15 cellular contexts compared by ENCODE assay signal in genomic region chr16:89910717-89911354, GRCh38. TPM values are rescaled to one million over a fixed set of nuclear protein-coding genes. Genes with fewer than 3 reads are reported as not detected.
DNase-seq lines count a peak whose midpoint lies in the region; ATAC-seq and TF ChIP-seq lines count a peak whose summit lies in the region.
"Had no signal": no experiment of that assay in that cellular context is flagged by ENCODE, and none has a peak within 500 bp of the region (broad histone marks: within the 10 kb centered on the region; RNA-seq: fewer than 3 reads in every experiment).

No MANE protein-coding gene starts in this region.

- no peak for DNase-seq in CD4-positive, alpha-beta T cell
- DNase-seq in MG63 (peak; percentile 62), omental fat pad (ENCODE audit: low spot score) (no peak)
- no peak for DNase-seq in activated CD4-positive, alpha-beta T cell treated with anti-CD3 and anti-CD28 coated beads for 1 hour
- DNase-seq: amniotic stem cell, NCI-H2081 treated with DMSO at 0.1 percent for 48 hours, NCI-H510A treated with DMSO at 0.1 percent for 48 hours had no signal

- no peak overlapping the region for H3K27ac Mint-ChIP-seq in CD4-positive, alpha-beta T cell
- H3K27ac Mint-ChIP-seq: activated T-helper 17 cell treated with anti-CD3 and anti-CD28 coated beads, Interleukin-2, amount 50 U/mL, for 72 hours had no signal

- H3K27me3 ChIP-seq in CD4-positive, alpha-beta T cell (ENCODE audit: control insufficient read depth, insufficient read depth, low read length), result no peaks in the 10 kb centered on the region
- 0 out of 2 replicates have a peak, but pooled peaks cover 2% of the 10 kb centered on the region for H3K27me3 ChIP-seq in MG63
- H3K27me3 ChIP-seq: right lobe of liver, SJCRH30 had no signal

- CTCF ChIA-PET in CD4-positive, alpha-beta T cell (lab: Charles Lee), result interaction anchor here (0.9 to 2.1 kb wide), 12 partner anchors 8 to 211 kb away, joined by 3 to 12 read pairs (median 4); partner anchors contain the start of genes MC1R and TCF25

- peaks cover 33% of the 10 kb centered on the region for H3K36me3 Mint-ChIP-seq in CD4-positive, alpha-beta T cell (ENCODE audit: low read depth)

- peaks cover 3% of the 10 kb centered on the region for H3K4me1 Mint-ChIP-seq in CD4-positive, alpha-beta T cell (ENCODE audit: low read depth)

- H3K9me3 ChIP-seq in CD4-positive, alpha-beta T cell (ENCODE audit: control insufficient read depth, low read length), result no peaks in the 10 kb centered on the region
- peaks cover 3% of the 10 kb centered on the region for H3K9me3 ChIP-seq in MG63
- H3K9me3 ChIP-seq: right lobe of liver, SJCRH30 had no signal

- H3K36me3 ChIP-seq in MG63, result peaks cover 12% of the 10 kb centered on the region

- TF ChIP-seq CTCF in CD4-positive, alpha-beta T cell (IDR thresholded peaks at IDR 0.05), result no peak
- no peak for TF ChIP-seq CTCF in omental fat pad (IDR thresholded peaks at IDR 0.05)

- POLR2A ChIA-PET in CD4-positive, alpha-beta T cell (lab: Charles Lee), result interaction anchor here (1.2 to 1.7 kb wide), 4 partner anchors 8 to 211 kb away, joined by 4 to 11 read pairs (median 5); partner anchors contain the start of genes MC1R and SPATA2L

- no peak overlapping the region for H3K4me3 Mint-ChIP-seq in CD4-positive, alpha-beta T cell
- H3K4me3 Mint-ChIP-seq: activated T-helper 17 cell treated with anti-CD3 and anti-CD28 coated beads, Interleukin-2, amount 50 U/mL, for 72 hours; neural crest cell had no signal

- peak; percentile 10 for ATAC-seq in CD4-positive, alpha-beta T cell (ENCODE audit: poor library complexity)
- ATAC-seq in esophagus mucosa, result peak; percentile 2
- peak; percentile 2 for ATAC-seq in omental fat pad (ENCODE audit: low FRiP score)
- no peak for ATAC-seq in GM18867 (IDR thresholded peaks at IDR 0.05; ENCODE audit: unreplicated experiment)
- ATAC-seq in GM21576 (IDR thresholded peaks at IDR 0.05; ENCODE audit: unreplicated experiment), result no peak
- no peak for ATAC-seq in HG02588 (IDR thresholded peaks at IDR 0.05; ENCODE audit: unreplicated experiment)

- no peak overlapping the region for H3K27ac ChIP-seq in CD4-positive, alpha-beta T cell (ENCODE audit: low read depth, low read length)
- H3K27ac ChIP-seq: right lobe of liver, SJCRH30 had no signal

- intact Hi-C loops in CD4-positive, alpha-beta T cell (cut with DNase I, micrococcal nuclease), result loop anchor here (1.0 to 2.0 kb wide), 2 partner anchors 205 to 210 kb away; partner anchors contain the start of gene SPATA2L (in 1 of the 2)

- H3K4me3 ChIP-seq in MG63, result no peak overlapping the region
- H3K4me3 ChIP-seq: right lobe of liver, SJCRH30 had no signal

- no peaks in the 10 kb centered on the region for H3K27me3 Mint-ChIP-seq in CD4-positive, alpha-beta T cell
- H3K27me3 Mint-ChIP-seq: activated T-helper 17 cell treated with anti-CD3 and anti-CD28 coated beads, Interleukin-2, amount 50 U/mL, for 72 hours had no signal

- H3K9me3 Mint-ChIP-seq in CD4-positive, alpha-beta T cell, result no peaks in the 10 kb centered on the region
- H3K9me3 Mint-ChIP-seq: activated T-helper 17 cell treated with anti-CD3 and anti-CD28 coated beads, Interleukin-2, amount 50 U/mL, for 72 hours; neural crest cell had no signal

RNA-seq across cellular contexts. Expression of gene MC1R, which starts 7.8 kb away (rescaled TPM):
- 1 to 10 TPM; 6.7 to 6.9 TPM for total RNA-seq in CD4-positive, alpha-beta T cell
- 12.1 and 21.1 TPM in 2 replicates for total RNA-seq in MG63 (2014; rRNA removed; shearing (Covaris generic); ENCODE audit: low replicate concordance)
- total RNA-seq in esophagus mucosa, result 1.6 TPM
- total RNA-seq in omental fat pad, result 1 to 10 TPM; 2.5 to 7.4 (median 6.0) TPM

RNA-seq across cellular contexts. Expression of gene TUBB3, which starts 12.3 kb away (rescaled TPM):
- under 1 TPM; 0.78 to 0.88 TPM for total RNA-seq in CD4-positive, alpha-beta T cell
- 803 and 1,289 TPM in 2 replicates for total RNA-seq in MG63 (2014; rRNA removed; shearing (Covaris generic); ENCODE audit: low replicate concordance)
- total RNA-seq in esophagus mucosa, result 22.0 TPM
- 10 to 100 TPM in 2 of 4 donors, 1 to 10 TPM in 2; 2.8 to 34.9 (median 10.5) TPM for total RNA-seq in omental fat pad

RNA-seq across cellular contexts. Expression of gene TCF25, which starts 37.4 kb away (rescaled TPM):
- total RNA-seq in CD4-positive, alpha-beta T cell, result 100 to 1,000 TPM; 306 to 307 TPM
- total RNA-seq in MG63 (2014; rRNA removed; shearing (Covaris generic); ENCODE audit: low replicate concordance), result 53.2 and 71.3 TPM in 2 replicates
- total RNA-seq in esophagus mucosa (99.2 TPM), omental fat pad (100 to 1,000 TPM; 123 to 202 (median 160) TPM)

RNA-seq across cellular contexts. Expression of gene DEF8, which starts 37.7 kb away (rescaled TPM):
- 10 to 100 TPM; 30.7 to 36.3 TPM for total RNA-seq in CD4-positive, alpha-beta T cell
- total RNA-seq in MG63 (2014; rRNA removed; shearing (Covaris generic); ENCODE audit: low replicate concordance), result 357 and 571 TPM in 2 replicates
- 29.9 TPM for total RNA-seq in esophagus mucosa
- total RNA-seq in omental fat pad, result 10 to 100 TPM; 57.2 to 94.4 (median 80.6) TPM

Comparison
In these comparisons a context has a peak if more than half of its experiments do, and no peak if none do; other contexts are left out.
1. ATAC-seq: peak in CD4-positive, alpha-beta T cell (single experiment), esophagus mucosa (single experiment) and omental fat pad (single experiment); none in GM18867 (single experiment), GM21576 (single experiment) and HG02588 (single experiment).
2. RNA of gene TUBB3, which starts 12.3 kb away (total RNA-seq): 803 to 1,289 TPM in MG63; 22.0 TPM in esophagus mucosa (single experiment), 2.8 to 34.9 TPM in omental fat pad and 0.78 to 0.88 TPM in CD4-positive, alpha-beta T cell; every median in the first group is over 10 times any median in the second.